In the genomic region with DNA sequence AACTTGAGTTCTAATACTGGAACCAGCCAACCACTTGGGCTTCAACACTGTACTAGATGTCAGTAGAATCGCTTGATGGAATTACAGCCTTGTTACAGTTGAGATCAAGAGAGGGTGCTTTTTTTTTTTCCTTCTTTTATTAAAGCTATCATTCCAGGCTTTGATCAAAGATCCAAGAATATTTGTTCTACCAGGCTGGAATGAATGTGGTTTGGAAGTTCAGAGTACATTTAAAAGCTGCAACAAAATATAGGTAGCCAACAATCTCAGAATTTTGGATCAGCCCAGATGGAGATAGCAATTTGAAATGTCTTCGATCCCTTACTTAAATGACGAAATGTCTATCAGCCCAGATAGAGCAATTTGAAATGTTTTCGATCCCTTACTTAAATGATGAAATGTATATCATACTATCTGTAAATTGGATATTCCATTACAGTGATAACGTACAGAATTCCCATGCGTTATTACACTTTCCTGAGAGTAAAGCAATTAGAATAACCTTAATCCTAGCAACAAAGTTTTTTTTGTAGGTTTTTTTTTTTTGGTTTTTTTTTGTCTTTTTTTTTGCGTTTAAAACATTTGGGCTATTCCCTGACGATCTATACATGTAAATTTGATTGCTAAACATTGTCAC, we compare ENCODE assay signal across 10 cellular contexts. TPM values are rescaled to one million over a fixed set of nuclear protein-coding genes. Genes with fewer than 3 reads are reported as not detected.
A peak's percentile ranks its signal among the peaks of the same experiment; 100 is the strongest.
DNase-seq lines count a peak whose midpoint lies in the region; ATAC-seq and TF ChIP-seq lines count a peak whose summit lies in the region.
"Had no signal": no experiment of that assay in that cellular context is flagged by ENCODE, and none has a peak within 500 bp of the region (broad histone marks: within the 10 kb centered on the region; RNA-seq: fewer than 3 reads in every experiment).

No MANE protein-coding gene starts in this region.

- H3K9me3 ChIP-seq in iPS-20b (ENCODE audit: insufficient read depth, low read depth, low read length), result no peaks in the 10 kb centered on the region

- CTCF ChIA-PET in Calu3 (lab: Charles Lee), result no interaction called here

- no peak overlapping the region for H3K27ac ChIP-seq in iPS-20b (ENCODE audit: low read length)
- H3K27ac ChIP-seq: SJSA1 had no signal

- peak overlapping the region; percentile 83 for H3K4me3 ChIP-seq in iPS-20b (ENCODE audit: low read length)
- H3K4me3 ChIP-seq: SJSA1 had no signal

- peaks cover 0 to 2% of the 10 kb centered on the region in 2 donors for H3K27me3 Mint-ChIP-seq in natural killer cell treated with Interleukin-12 subunit alpha and Interleukin-12 subunit beta and Interleukin-15 and Interleukin-18, amount 100 ng/mL, for 72 hours
- H3K27me3 Mint-ChIP-seq in natural killer cell (ENCODE audit: low read depth in 2 of 2) (peaks cover 0 to under 1% of the 10 kb centered on the region in 2 donors), Calu3 (ENCODE audit: unreplicated experiment) (no peaks in the 10 kb centered on the region)
- peaks cover 2% of the 10 kb centered on the region for H3K27me3 Mint-ChIP-seq in activated T-helper 1 cell treated with anti-CD3 and anti-CD28 coated beads, Interleukin-12 subunit alpha, Interleukin-12 subunit beta, Interleukin-2, Interleukin-4 antibody, amounts not matched to agents 30 ng/mL and 10 ng/mL and 1 ng/mL, durations not matched to agents 14 hours and 24 hours and 36 hours (ENCODE audit: insufficient read depth)

- TF ChIP-seq CTCF in natural killer cell (IDR thresholded peaks at IDR 0.05) (no peak), Calu3 (IDR thresholded peaks at IDR 0.05; ENCODE audit: unreplicated experiment) (no peak)

- no TSS peak for BruUV-seq in Calu3 (replicated peaks; lab: Mats Ljungman, UMichigan)

- intact Hi-C loops in natural killer cell (cut with micrococcal nuclease) (no loop called here), Calu3 (cut with micrococcal nuclease; ENCODE audit: unreplicated experiment) (no loop called here)
- intact Hi-C loops in activated T-helper 1 cell treated with anti-CD3 and anti-CD28 coated beads, Interleukin-12 subunit alpha, Interleukin-12 subunit beta, Interleukin-2, Interleukin-4 antibody, amounts not matched to agents 30 ng/mL and 10 ng/mL and 1 ng/mL, durations not matched to agents 14 hours and 24 hours and 36 hours (cut with micrococcal nuclease), result no loop called here

- no peak for DNase-seq in natural killer cell treated with Interleukin-12 subunit alpha and Interleukin-12 subunit beta and Interleukin-15 and Interleukin-18, amount 100 ng/mL, for 72 hours (ENCODE audit: low spot score)
- DNase-seq in natural killer cell (no peak), Calu3 (no peak), CD1c-positive myeloid dendritic cell (ENCODE audit: extremely low spot score) (no peak), SHP77 (lab: John Stamatoyannopoulos, UW) (no peak)
- no peak for DNase-seq in activated T-helper 1 cell treated with anti-CD3 and anti-CD28 coated beads, Interleukin-12 subunit alpha, Interleukin-12 subunit beta, Interleukin-2, Interleukin-4 antibody, amounts not matched to agents 30 ng/mL and 10 ng/mL and 1 ng/mL, durations not matched to agents 14 hours and 24 hours and 36 hours (ENCODE audit: low spot score)
- DNase-seq: stimulated activated CD4-positive, alpha-beta T cell treated with anti-CD3 and anti-CD28 coated beads, Interleukin-1b, Interleukin-23, amount 100 ng/mL, for 48 hours had no signal

- peak overlapping the region; percentile 17; the same call in 1 of the 2 replicates for H3K9ac ChIP-seq in iPS-20b (ENCODE audit: low read depth, low read length)

- no peak for ATAC-seq in natural killer cell treated with Interleukin-12 subunit alpha and Interleukin-12 subunit beta and Interleukin-15 and Interleukin-18, amount 100 ng/mL, for 72 hours
- ATAC-seq in natural killer cell, result no peak
- no peak for ATAC-seq in GM21529 (IDR thresholded peaks at IDR 0.05; ENCODE audit: unreplicated experiment)

- H3K27me3 ChIP-seq in iPS-20b (ENCODE audit: insufficient read depth, low read length), result no peaks in the 10 kb centered on the region
- H3K27me3 ChIP-seq: SJSA1 had no signal

- H3K4me3 Mint-ChIP-seq in natural killer cell treated with Interleukin-12 subunit alpha and Interleukin-12 subunit beta and Interleukin-15 and Interleukin-18, amount 100 ng/mL, for 72 hours, result peak overlapping the region; percentile 70
- H3K4me3 Mint-ChIP-seq in natural killer cell (no peak overlapping the region), Calu3 (ENCODE audit: low read depth, unreplicated experiment) (no peak overlapping the region)
- H3K4me3 Mint-ChIP-seq in activated T-helper 1 cell treated with anti-CD3 and anti-CD28 coated beads, Interleukin-12 subunit alpha, Interleukin-12 subunit beta, Interleukin-2, Interleukin-4 antibody, amounts not matched to agents 30 ng/mL and 10 ng/mL and 1 ng/mL, durations not matched to agents 14 hours and 24 hours and 36 hours, result peak overlapping the region; percentile 21

- H3K36me3 Mint-ChIP-seq in natural killer cell treated with Interleukin-12 subunit alpha and Interleukin-12 subunit beta and Interleukin-15 and Interleukin-18, amount 100 ng/mL, for 72 hours, result peaks cover 49% of the 10 kb centered on the region
- H3K36me3 Mint-ChIP-seq in natural killer cell, result peaks cover 9% of the 10 kb centered on the region
- peaks cover 63% of the 10 kb centered on the region for H3K36me3 Mint-ChIP-seq in activated T-helper 1 cell treated with anti-CD3 and anti-CD28 coated beads, Interleukin-12 subunit alpha, Interleukin-12 subunit beta, Interleukin-2, Interleukin-4 antibody, amounts not matched to agents 30 ng/mL and 10 ng/mL and 1 ng/mL, durations not matched to agents 14 hours and 24 hours and 36 hours (ENCODE audit: low read depth)
- H3K36me3 Mint-ChIP-seq in Calu3 (ENCODE audit: insufficient read depth, unreplicated experiment), result peaks cover 61% of the 10 kb centered on the region

- H3K4me1 Mint-ChIP-seq in natural killer cell treated with Interleukin-12 subunit alpha and Interleukin-12 subunit beta and Interleukin-15 and Interleukin-18, amount 100 ng/mL, for 72 hours (ENCODE audit: low read depth in 2 of 2), result peaks cover 50 to 67% of the 10 kb centered on the region in 2 donors
- H3K4me1 Mint-ChIP-seq in natural killer cell, result peaks cover 61 to 68% of the 10 kb centered on the region in 2 donors
- H3K4me1 Mint-ChIP-seq in activated T-helper 1 cell treated with anti-CD3 and anti-CD28 coated beads, Interleukin-12 subunit alpha, Interleukin-12 subunit beta, Interleukin-2, Interleukin-4 antibody, amounts not matched to agents 30 ng/mL and 10 ng/mL and 1 ng/mL, durations not matched to agents 14 hours and 24 hours and 36 hours (ENCODE audit: low read depth), result peaks cover 64% of the 10 kb centered on the region
- H3K4me1 Mint-ChIP-seq in Calu3 (ENCODE audit: low read depth, unreplicated experiment), result peaks cover 61% of the 10 kb centered on the region

- H3K27ac Mint-ChIP-seq in natural killer cell treated with Interleukin-12 subunit alpha and Interleukin-12 subunit beta and Interleukin-15 and Interleukin-18, amount 100 ng/mL, for 72 hours, result peak overlapping the region in 1 of 2 donors; percentile 53
- no peak overlapping the region for H3K27ac Mint-ChIP-seq in natural killer cell
- no peak overlapping the region for H3K27ac Mint-ChIP-seq in activated T-helper 1 cell treated with anti-CD3 and anti-CD28 coated beads, Interleukin-12 subunit alpha, Interleukin-12 subunit beta, Interleukin-2, Interleukin-4 antibody, amounts not matched to agents 30 ng/mL and 10 ng/mL and 1 ng/mL, durations not matched to agents 14 hours and 24 hours and 36 hours
- no peak overlapping the region for H3K27ac Mint-ChIP-seq in Calu3 (ENCODE audit: unreplicated experiment)

- no peaks in the 10 kb centered on the region for H3K9me3 Mint-ChIP-seq in natural killer cell treated with Interleukin-12 subunit alpha and Interleukin-12 subunit beta and Interleukin-15 and Interleukin-18, amount 100 ng/mL, for 72 hours
- H3K9me3 Mint-ChIP-seq in natural killer cell (no peaks in the 10 kb centered on the region), Calu3 (ENCODE audit: low read depth, unreplicated experiment) (no peaks in the 10 kb centered on the region)
- no peaks in the 10 kb centered on the region for H3K9me3 Mint-ChIP-seq in activated T-helper 1 cell treated with anti-CD3 and anti-CD28 coated beads, Interleukin-12 subunit alpha, Interleukin-12 subunit beta, Interleukin-2, Interleukin-4 antibody, amounts not matched to agents 30 ng/mL and 10 ng/mL and 1 ng/mL, durations not matched to agents 14 hours and 24 hours and 36 hours

- H3K36me3 ChIP-seq in iPS-20b (ENCODE audit: insufficient read depth, low read depth, low read length), result peaks cover 75% of the 10 kb centered on the region

- H3K4me1 ChIP-seq in iPS-20b (ENCODE audit: insufficient read depth, low read length), result peaks cover 35% of the 10 kb centered on the region

RNA-seq across cellular contexts. Expression of a gene that starts 3.6 kb away (rescaled TPM):
- 10 to 100 TPM; 29.8 to 31.3 TPM for total RNA-seq in natural killer cell treated with Interleukin-12 subunit alpha and Interleukin-12 subunit beta and Interleukin-15 and Interleukin-18, amount 100 ng/mL, for 72 hours
- total RNA-seq in natural killer cell, result 10 to 100 TPM; 25.6 to 35.4 (median 33.8) TPM
- total RNA-seq in activated T-helper 1 cell treated with anti-CD3 and anti-CD28 coated beads, Interleukin-12 subunit alpha, Interleukin-12 subunit beta, Interleukin-2, Interleukin-4 antibody, amounts not matched to agents 30 ng/mL and 10 ng/mL and 1 ng/mL, durations not matched to agents 14 hours and 24 hours and 36 hours, result 23.5 and 24.1 TPM in 2 replicates
- 25.8 and 26.5 TPM in 2 replicates for total RNA-seq in Calu3 (2022)

Comparison
In these comparisons a context has a peak if more than half of its experiments do, and no peak if none do; other contexts are left out.
1. H3K4me3 Mint-ChIP-seq: peak in natural killer cell treated with Interleukin-12 subunit alpha and Interleukin-12 subunit beta and Interleukin-15 and Interleukin-18, amount 100 ng/mL, for 72 hours (single experiment) and activated T-helper 1 cell treated with anti-CD3 and anti-CD28 coated beads, Interleukin-12 subunit alpha, Interleukin-12 subunit beta, Interleukin-2, Interleukin-4 antibody, amounts not matched to agents 30 ng/mL and 10 ng/mL and 1 ng/mL, durations not matched to agents 14 hours and 24 hours and 36 hours (single experiment); none in natural killer cell (single experiment) and Calu3 (single experiment).